Comparison of ENCODE assay signal across 9 cellular contexts in the genomic region with DNA sequence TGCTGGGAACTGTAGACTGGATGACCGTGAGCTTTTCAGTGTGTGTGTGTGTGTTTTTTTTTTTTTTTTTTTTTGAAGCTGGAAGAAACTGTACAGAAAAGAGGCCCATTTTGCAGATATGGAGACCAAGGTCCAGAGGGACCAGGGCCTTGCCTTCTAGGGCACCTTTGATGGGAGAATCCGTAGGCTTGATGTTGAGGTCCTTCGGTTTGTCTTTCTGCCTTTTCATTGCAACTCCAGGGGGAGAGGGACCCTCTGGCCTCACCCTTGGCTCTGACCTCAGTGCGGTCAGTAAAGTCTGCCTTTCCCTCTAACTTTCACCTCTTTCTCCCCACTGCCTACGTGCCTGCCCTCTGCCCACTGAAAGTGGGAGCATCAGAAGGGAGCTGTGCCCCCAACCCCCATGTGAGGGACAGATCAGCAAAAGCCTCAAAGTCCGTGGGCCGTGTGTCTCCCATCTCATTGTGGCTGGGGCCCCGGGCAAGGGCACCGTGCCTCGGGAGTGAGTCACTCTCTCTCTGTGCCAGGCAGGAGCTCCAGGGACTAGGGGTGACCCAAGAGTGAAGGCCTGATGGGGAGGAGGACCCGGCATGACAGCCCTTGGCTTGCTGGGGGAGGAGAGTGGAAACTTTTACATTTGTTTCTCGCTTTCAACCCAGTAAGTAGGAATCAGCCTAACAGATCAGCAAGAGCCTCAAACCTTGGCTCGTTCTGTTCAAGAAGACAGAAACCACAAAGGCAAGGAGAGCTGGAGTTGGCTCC.
DNase-seq lines count a peak whose midpoint lies in the region; ATAC-seq and TF ChIP-seq lines count a peak whose summit lies in the region.
"Had no signal": no experiment of that assay in that cellular context is flagged by ENCODE, and none has a peak within 500 bp of the region (broad histone marks: within the 10 kb centered on the region; RNA-seq: fewer than 3 reads in every experiment).

No MANE protein-coding gene starts in this region.

- H3K4me3 Mint-ChIP-seq in naive B cell: peak overlapping the region in 1 of 8 donors; percentile 47
- H3K4me3 Mint-ChIP-seq: neural crest cell had no signal

- peak overlapping the region; percentile 7; the same call in 1 of the 2 replicates for H3K27ac ChIP-seq in ACC112 (ENCODE audit: low read depth, low read length)

- intact Hi-C loops in lower leg skin (cut with DNase I; ENCODE audit: low total_unique reads): no loop called here

- ATAC-seq in naive B cell (ENCODE audit: low read depth in 2 of 2): no peak
- ATAC-seq in GM18505 (IDR thresholded peaks at IDR 0.05; ENCODE audit: unreplicated experiment): no peak

- H3K36me3 Mint-ChIP-seq in naive B cell: peaks cover 0 to 6% of the 10 kb centered on the region in 2 donors

- H3K79me2 ChIP-seq in ACC112 (ENCODE audit: control insufficient read depth, insufficient read depth, low read length, unreplicated experiment): peaks cover 5% of the 10 kb centered on the region

- H3K27me3 ChIP-seq in ACC112 (ENCODE audit: insufficient read depth, low read length) (no peaks in the 10 kb centered on the region), MG63 (no peaks in the 10 kb centered on the region)

- H3K4me3 ChIP-seq in ACC112 (ENCODE audit: low read depth, low read length) (peak overlapping the region; percentile 26; the same call in 1 of the 2 replicates), MG63 (no peak overlapping the region), lower leg skin (ENCODE audit: low read depth, poor library complexity, severe bottlenecking) (no peak overlapping the region)

- peaks cover 39 to 59% (median 58%) of the 10 kb centered on the region in 3 donors for H3K4me1 Mint-ChIP-seq in naive B cell

- no peaks in the 10 kb centered on the region for H3K36me3 ChIP-seq in ACC112 (ENCODE audit: insufficient read depth, low read length)
- H3K36me3 ChIP-seq in MG63: no peaks in the 10 kb centered on the region

- TF ChIP-seq POLR2A in GM18505 (IDR thresholded peaks at IDR 0.05; ENCODE audit: borderline replicate concordance, extremely low read depth, insufficient read depth, insufficient read length): no peak
- no peak for TF ChIP-seq POLR2A in lower leg skin (IDR thresholded peaks at IDR 0.05)

- peak overlapping the region in 5 of 6 donors; percentile 1 to 92 (median 45) for H3K27ac Mint-ChIP-seq in naive B cell

- H3K4me1 ChIP-seq in ACC112 (ENCODE audit: control insufficient read depth, insufficient read depth, low read length, unreplicated experiment): peaks cover 19% of the 10 kb centered on the region

- DNase-seq in MG63 (peak; percentile 86), T47D (ENCODE audit: low read depth in 1 of 2, low spot score in 1 of 2) (peak; percentile 69 to 78), naive B cell (no peak), Ammon's horn (ENCODE audit: low spot score) (no peak), lower leg skin (ENCODE audit: low spot score in 2 of 2) (no peak), OCI-M1 (lab: John Stamatoyannopoulos, UW) (no peak)

- no peaks in the 10 kb centered on the region for H3K9me3 Mint-ChIP-seq in naive B cell
- H3K9me3 Mint-ChIP-seq: neural crest cell had no signal

- no peaks in the 10 kb centered on the region for H3K27me3 Mint-ChIP-seq in naive B cell

- no peaks in the 10 kb centered on the region for H3K9me3 ChIP-seq in MG63

- WGBS in lower leg skin, 2 donors: 38% methylated on average over 11 to 13 of the region's 13 CpGs

- H2AFZ ChIP-seq in ACC112 (ENCODE audit: low read length, unreplicated experiment): no peak overlapping the region

- in situ Hi-C loops in T47D (cut with HindIII; ENCODE audit: low pct_unique_long_range_greater_than_20kb, low sequenced_read_pairs): no loop called here

- TF ChIP-seq CTCF in lower leg skin (IDR thresholded peaks at IDR 0.05): no peak

Comparison
In these comparisons a context has a peak if more than half of its experiments do, and no peak if none do; other contexts are left out.
1. DNase-seq: peak in MG63 (single experiment) and T47D (2 of 2); none in naive B cell (single experiment), Ammon's horn (single experiment), lower leg skin (0 of 2) and OCI-M1 (single experiment).